15 cellular contexts compared by ENCODE assay signal in the genomic region with DNA sequence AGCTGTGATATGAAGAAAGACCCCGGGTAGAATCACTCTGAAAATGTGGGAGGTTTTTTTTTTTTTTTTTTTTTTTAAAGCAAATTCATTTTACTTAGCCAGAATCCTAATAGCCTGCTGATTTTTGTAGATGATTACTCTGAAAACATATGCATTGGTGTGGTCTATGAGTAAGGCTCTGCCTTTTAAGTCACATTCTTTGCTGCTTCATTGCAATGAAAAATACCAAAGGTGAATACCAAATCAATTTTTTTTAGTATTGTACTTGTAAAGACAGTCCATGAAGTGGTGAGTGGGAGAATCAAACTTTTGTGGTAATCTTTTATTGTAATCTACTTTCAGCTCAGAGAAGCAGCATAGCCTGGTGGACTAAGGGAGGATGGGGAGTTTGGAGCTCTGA.
A peak's percentile ranks its signal among the peaks of the same experiment; 100 is the strongest.
DNase-seq lines count a peak whose midpoint lies in the region; ATAC-seq and TF ChIP-seq lines count a peak whose summit lies in the region.
"Had no signal": no experiment of that assay in that cellular context is flagged by ENCODE, and none has a peak within 500 bp of the region (broad histone marks: within the 10 kb centered on the region; RNA-seq: fewer than 3 reads in every experiment).

No MANE protein-coding gene starts in this region.

- H3K27me3 ChIP-seq in Panc1 (ENCODE audit: control insufficient read depth, insufficient read depth, low read length), result no peaks in the 10 kb centered on the region
- no peaks in the 10 kb centered on the region for H3K27me3 ChIP-seq in mesenchymal stem cell (ENCODE audit: control insufficient read depth in 1 of 2, insufficient read depth in 1 of 2, low read length in 2 of 2)

- no peak overlapping the region for H2AFZ ChIP-seq in mesenchymal stem cell (ENCODE audit: low read depth, low read length)

- no peak overlapping the region for H3K18ac ChIP-seq in mesenchymal stem cell (ENCODE audit: low read depth in 1 of 2, low read length in 2 of 2)

- TF ChIP-seq CTCF in Panc1 (IDR thresholded peaks at IDR 0.05) (no peak), choroid plexus epithelial cell (conservative IDR thresholded peaks at IDR 0.05; ENCODE audit: low read depth, low read length) (no peak)

- CTCF ChIA-PET in Panc1 (lab: Charles Lee), result interaction anchor here (0.6 kb wide), 1 partner anchor 74 kb away, joined by 3 read pairs; no protein-coding TSS in a partner anchor

- no peak overlapping the region for H3K14ac ChIP-seq in mesenchymal stem cell (ENCODE audit: low read length in 2 of 2)

- H2BK120ac ChIP-seq in mesenchymal stem cell (ENCODE audit: low read depth, low read length), result no peak overlapping the region

- H3K36me3 ChIP-seq in Panc1 (ENCODE audit: control insufficient read depth, insufficient read depth, low read length) (no peaks in the 10 kb centered on the region), mesenchymal stem cell (ENCODE audit: control insufficient read depth in 1 of 2, insufficient read depth in 2 of 2, low read depth in 1 of 2, low read length in 2 of 2) (no peaks in the 10 kb centered on the region)

- intact Hi-C loops in Panc1 (cut with micrococcal nuclease; ENCODE audit: unreplicated experiment), result loop anchor here (10.0 kb wide), 1 partner anchor 127 kb away; the partner anchor contains the start of gene SDK1

- ATAC-seq in Panc1 (no peak), GM19463 (IDR thresholded peaks at IDR 0.05; ENCODE audit: unreplicated experiment) (no peak)

- peaks cover 2% of the 10 kb centered on the region for H3K79me1 ChIP-seq in mesenchymal stem cell (replicated peaks; ENCODE audit: low read length, poor library complexity, severe bottlenecking)

- no CpG with 5 or more reads among the region's 1 CpG for whole genome bisulfite sequencing in mesenchymal stem cell

- DNase-seq in HS-5 (ENCODE audit: low read depth), result peak; percentile 30
- DNase-seq in Panc1 (ENCODE audit: low read depth, low spot score), result no peak
- peak; percentile 37 for DNase-seq in choroid plexus epithelial cell (ENCODE audit: low read depth)
- peak; percentile 7 for DNase-seq in mesenchymal stem cell
- DNase-seq in NCI-H446 treated with DMSO at 0.1 percent for 48 hours (lab: John Stamatoyannopoulos, UW), result no peak
- no peak for DNase-seq in epidermal melanocyte (ENCODE audit: insufficient read length, low spot score)
- DNase-seq: CD4-positive, CD25-positive, alpha-beta regulatory T cell; EL; H7; NCI-H1417 treated with DMSO at 0.1 percent for 48 hours; NCI-H1930; NCI-H2171 treated with DMSO at 0.1 percent for 48 hours; NCI-H510A; NCI-H774 had no signal

- H2BK12ac ChIP-seq in mesenchymal stem cell (ENCODE audit: low read length in 2 of 2), result no peak overlapping the region

- POLR2A ChIA-PET in Panc1 (lab: Charles Lee), result no interaction called here

- no peak overlapping the region for H2BK5ac ChIP-seq in mesenchymal stem cell (ENCODE audit: low read depth, low read length, poor library complexity, severe bottlenecking)

- H3K27ac ChIP-seq in Panc1 (ENCODE audit: low read length) (peak overlapping the region; percentile 32), mesenchymal stem cell (ENCODE audit: low read length, poor library complexity, severe bottlenecking) (no peak overlapping the region)

- no peak overlapping the region for H3K4me2 ChIP-seq in mesenchymal stem cell (ENCODE audit: low read length, poor library complexity, severe bottlenecking)

- H4K8ac ChIP-seq in mesenchymal stem cell (ENCODE audit: low read length), result no peak overlapping the region

- H4K91ac ChIP-seq in mesenchymal stem cell (ENCODE audit: low read length), result no peak overlapping the region

- no peak overlapping the region for H2AK5ac ChIP-seq in mesenchymal stem cell (ENCODE audit: low read length, severe bottlenecking)

- H3K9ac ChIP-seq in mesenchymal stem cell (ENCODE audit: low read length), result no peak overlapping the region

- H3K4ac ChIP-seq in mesenchymal stem cell (ENCODE audit: low read depth in 1 of 2, low read length in 2 of 2), result no peak overlapping the region

- in situ Hi-C loops in Panc1 (cut with HindIII; ENCODE audit: low pct_unique_long_range_greater_than_20kb, low sequenced_read_pairs), result no loop called here

- no peak overlapping the region for H3K4me3 ChIP-seq in Panc1 (ENCODE audit: low read depth in 2 of 2, low read length in 2 of 2)
- H3K4me3 ChIP-seq in choroid plexus epithelial cell (ENCODE audit: low read depth, low read length), result no peak overlapping the region
- no peak overlapping the region for H3K4me3 ChIP-seq in mesenchymal stem cell (ENCODE audit: insufficient read depth in 1 of 2, low read depth in 1 of 2, low read length in 2 of 2)

- no peak overlapping the region for H3K23ac ChIP-seq in mesenchymal stem cell (ENCODE audit: low read length in 2 of 2)

- H2BK15ac ChIP-seq in mesenchymal stem cell (ENCODE audit: low read depth, poor library complexity, severe bottlenecking), result no peak overlapping the region

- H3K9me3 ChIP-seq in Panc1 (ENCODE audit: control insufficient read depth, insufficient read depth, low read depth, low read length) (no peaks in the 10 kb centered on the region), mesenchymal stem cell (ENCODE audit: control insufficient read depth, low read length) (no peaks in the 10 kb centered on the region)

- BruUV-seq in Panc1 (replicated peaks; lab: Mats Ljungman, UMichigan), result no TSS peak

- H3K4me1 ChIP-seq in Panc1 (ENCODE audit: control insufficient read depth, insufficient read depth, low read length) (peaks cover 52% of the 10 kb centered on the region), mesenchymal stem cell (ENCODE audit: control insufficient read depth, insufficient read depth, low read depth, low read length) (peaks cover 7% of the 10 kb centered on the region)

Comparison
In these comparisons a context has a peak if more than half of its experiments do, and no peak if none do; other contexts are left out.
1. DNase-seq: peak in HS-5 (single experiment), choroid plexus epithelial cell (single experiment) and mesenchymal stem cell (single experiment); none in Panc1 (single experiment), NCI-H446 treated with DMSO at 0.1 percent for 48 hours (single experiment) and epidermal melanocyte (single experiment).